ENCODE assay signal across 8 cellular contexts in the genomic region with DNA sequence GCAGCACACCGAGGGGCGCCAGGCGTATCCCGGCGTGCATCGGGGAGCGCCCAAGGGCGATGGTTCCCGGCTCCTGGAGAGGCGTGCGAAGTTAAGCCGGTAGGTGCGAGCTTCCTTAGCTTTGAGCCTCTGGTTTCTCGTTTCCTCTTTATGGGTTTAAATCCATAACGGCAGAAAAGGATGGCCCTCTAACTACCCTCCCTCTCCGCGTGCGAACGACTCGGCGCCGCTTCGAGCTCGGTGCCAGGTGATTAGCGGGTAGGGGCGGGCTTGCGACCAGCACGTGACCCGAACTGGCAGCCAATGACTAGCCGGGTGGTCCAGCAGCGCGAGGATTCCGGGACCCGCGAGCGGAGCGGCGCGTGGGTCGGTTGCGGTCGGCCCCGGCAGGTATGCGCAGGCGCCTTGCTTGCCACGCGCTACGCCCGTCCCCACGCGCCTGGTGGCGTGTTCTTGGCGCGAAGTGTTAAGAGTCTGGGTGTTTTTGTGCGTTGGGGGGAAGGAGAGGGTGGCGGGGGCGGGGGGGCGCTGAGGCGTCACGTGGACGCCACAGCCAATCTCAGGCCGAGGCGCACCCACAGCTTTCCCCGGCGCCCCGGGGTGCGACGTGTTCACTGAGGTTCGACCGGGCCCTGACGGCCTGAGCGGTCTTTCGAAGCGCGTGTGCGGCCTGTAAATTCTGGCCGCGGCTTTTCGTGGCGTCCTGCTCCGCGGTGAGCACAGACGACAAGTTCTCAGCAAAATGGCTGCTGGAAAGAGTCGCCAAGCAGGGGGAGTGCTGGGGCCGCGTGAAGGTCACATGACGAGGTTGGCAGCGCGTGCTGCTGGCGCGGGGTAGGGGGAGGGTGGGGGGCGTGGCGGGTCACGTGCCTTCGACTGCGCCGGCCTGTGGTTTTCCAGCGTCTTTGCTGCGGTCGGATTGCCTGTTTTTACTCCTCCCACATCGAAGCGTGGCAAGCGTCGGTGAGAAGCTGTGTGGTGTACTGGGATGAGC. TPM values are rescaled to one million over a fixed set of nuclear protein-coding genes. Genes with fewer than 3 reads are reported as not detected.
DNase-seq lines count a peak whose midpoint lies in the region; ATAC-seq and TF ChIP-seq lines count a peak whose summit lies in the region.

No MANE protein-coding gene starts in this region.

- H3K36me3 ChIP-seq in MG63 (no peaks in the 10 kb centered on the region), SK-N-MC (ENCODE audit: insufficient read depth, low read length) (no peaks in the 10 kb centered on the region), gastroesophageal sphincter (no peaks in the 10 kb centered on the region), neuronal stem cell (replicated peaks in 1 of 2; ENCODE audit: control insufficient read depth in 2 of 2, insufficient read depth in 2 of 2, low read length in 2 of 2) (no peaks in the 10 kb centered on the region)

- H3K4me2 ChIP-seq in neuronal stem cell (ENCODE audit: insufficient read depth, low read length, poor library complexity, severe bottlenecking), result peak overlapping the region; percentile 61

- TF ChIP-seq POLR2A in gastroesophageal sphincter (IDR thresholded peaks at IDR 0.05), result peak in 1 of 2 donors; percentile 18

- no peak for TF ChIP-seq EP300 in gastroesophageal sphincter (IDR thresholded peaks at IDR 0.05)

- peak overlapping the region; percentile 96 to 98 for H3K27ac Mint-ChIP-seq in stimulated activated naive CD8-positive, alpha-beta T cell treated with anti-CD3 and anti-CD28 coated beads, Interleukin-15, amount 100 ng/mL, for 72 hours

- H3K27me3 ChIP-seq in MG63 (no peaks in the 10 kb centered on the region), gastroesophageal sphincter (no peaks in the 10 kb centered on the region), neuronal stem cell (ENCODE audit: control insufficient read depth in 3 of 3, insufficient read depth in 3 of 3, low read depth in 1 of 3, low read length in 3 of 3) (peaks cover 2 to 15% (median 4%) of the 10 kb centered on the region in 3 experiments)

- H3K27ac ChIP-seq in SK-N-MC, result peak overlapping the region; percentile 86
- peak overlapping the region; percentile 43 to 86 (median 80) for H3K27ac ChIP-seq in gastroesophageal sphincter
- no peak overlapping the region for H3K27ac ChIP-seq in neuronal stem cell (replicated peaks; ENCODE audit: low read length)

- H2BK120ac ChIP-seq in neuronal stem cell (ENCODE audit: low read depth, low read length), result peak overlapping the region; percentile 96

- peak overlapping the region; percentile 89 for H2BK15ac ChIP-seq in neuronal stem cell (ENCODE audit: low read length)

- H3K4me1 Mint-ChIP-seq in stimulated activated naive CD8-positive, alpha-beta T cell treated with anti-CD3 and anti-CD28 coated beads, Interleukin-15, amount 100 ng/mL, for 72 hours, result peaks cover 19% of the 10 kb centered on the region

- H3K9me3 Mint-ChIP-seq in stimulated activated naive CD8-positive, alpha-beta T cell treated with anti-CD3 and anti-CD28 coated beads, Interleukin-15, amount 100 ng/mL, for 72 hours, result peaks cover 0 to 7% of the 10 kb centered on the region in 2 donors

- peak overlapping the region; percentile 89 for H3K14ac ChIP-seq in neuronal stem cell (ENCODE audit: low read length)

- H3K4me3 Mint-ChIP-seq in stimulated activated naive CD8-positive, alpha-beta T cell treated with anti-CD3 and anti-CD28 coated beads, Interleukin-15, amount 100 ng/mL, for 72 hours, result peak overlapping the region; percentile 93 to 97

- peak overlapping the region; percentile 91 for H3K23ac ChIP-seq in neuronal stem cell (ENCODE audit: low read depth, low read length, poor library complexity)

- peak overlapping the region; percentile 92 for H4K8ac ChIP-seq in neuronal stem cell (ENCODE audit: low read depth, low read length)

- WGBS in gastroesophageal sphincter (ENCODE audit: low coverage in 1 of 2), 2 donors, result 0 to 9% methylated on average over 6 to 9 of the region's 104 CpGs
- WGBS in neuronal stem cell (ENCODE audit: extremely low coverage in 2 of 2, insufficient read length in 2 of 2, insufficient replicate concordance in 1 of 2), 2 donors, result no CpG with 5 or more reads among the region's 104 CpGs

- peak overlapping the region; percentile 97 for H3K4ac ChIP-seq in neuronal stem cell (ENCODE audit: low read length)

- H3K79me1 ChIP-seq in neuronal stem cell (ENCODE audit: low read depth, low read length), result no peaks in the 10 kb centered on the region

- H2BK5ac ChIP-seq in neuronal stem cell (ENCODE audit: low read length), result no peak overlapping the region

- H3K4me1 ChIP-seq in gastroesophageal sphincter, result peaks cover 0 to 25% (median 6%) of the 10 kb centered on the region in 3 donors
- peaks cover 2 to 4% of the 10 kb centered on the region in 2 donors for H3K4me1 ChIP-seq in neuronal stem cell (ENCODE audit: control insufficient read depth in 2 of 2, insufficient read depth in 1 of 2, low read depth in 1 of 2, low read length in 2 of 2)

- peak overlapping the region; percentile 79 for H3K9ac ChIP-seq in SK-N-MC (ENCODE audit: insufficient read length)
- H3K9ac ChIP-seq in neuronal stem cell (ENCODE audit: low read depth, low read length, poor library complexity), result peak overlapping the region; percentile 21

- peak overlapping the region; percentile 53 for H4K91ac ChIP-seq in neuronal stem cell (ENCODE audit: low read depth, low read length, poor library complexity)

- no peaks in the 10 kb centered on the region for H3K27me3 Mint-ChIP-seq in stimulated activated naive CD8-positive, alpha-beta T cell treated with anti-CD3 and anti-CD28 coated beads, Interleukin-15, amount 100 ng/mL, for 72 hours

- H3K4me3 ChIP-seq in GM08714 (ENCODE audit: low read length) (peak overlapping the region; percentile 48; the same call in 1 of the 2 replicates), MG63 (peak overlapping the region; percentile 65), SK-N-MC (peak overlapping the region; percentile 86), gastroesophageal sphincter (peak overlapping the region; percentile 56 to 67), neuronal stem cell (ENCODE audit: low read length in 2 of 2) (peak overlapping the region; percentile 57 to 74)

- no peak overlapping the region for H2BK12ac ChIP-seq in neuronal stem cell (ENCODE audit: low read length)

- H3K18ac ChIP-seq in neuronal stem cell (ENCODE audit: low read length), result peak overlapping the region; percentile 98

- TF ChIP-seq CTCF in gastroesophageal sphincter (IDR thresholded peaks at IDR 0.05), result no peak

- peak; percentile 90 for ATAC-seq in gastroesophageal sphincter
- ATAC-seq in stimulated activated naive CD8-positive, alpha-beta T cell treated with anti-CD3 and anti-CD28 coated beads, Interleukin-15, amount 100 ng/mL, for 72 hours, result peak; percentile 96
- no peak for ATAC-seq in HG02852 (IDR thresholded peaks at IDR 0.05; ENCODE audit: unreplicated experiment)

- peak overlapping the region; percentile 94 for H2AFZ ChIP-seq in neuronal stem cell (ENCODE audit: low read length)

- DNase-seq in MG63 (peak; percentile 89), SK-N-MC (ENCODE audit: low read depth, low spot score) (peak; percentile 40), neuronal stem cell (ENCODE audit: low spot score) (peak; percentile 40)
- peak; percentile 84 for DNase-seq in activated naive CD4-positive, alpha-beta T cell treated with anti-CD3 and anti-CD28 coated beads, Interleukin-2, amount 50 U/mL, for 16 hours
- peak; percentile 84 to 90 for DNase-seq in stimulated activated naive CD8-positive, alpha-beta T cell treated with anti-CD3 and anti-CD28 coated beads, Interleukin-15, amount 100 ng/mL, for 72 hours

- H3K9me3 ChIP-seq in MG63, result no peaks in the 10 kb centered on the region
- no peaks in the 10 kb centered on the region for H3K9me3 ChIP-seq in SK-N-MC (ENCODE audit: low read depth, low read length)
- H3K9me3 ChIP-seq in gastroesophageal sphincter, result peaks cover 0 to 5% (median 0%) of the 10 kb centered on the region in 3 donors
- H3K9me3 ChIP-seq in neuronal stem cell (replicated peaks in 1 of 2; ENCODE audit: control insufficient read depth in 2 of 2, insufficient read depth in 1 of 2, low read depth in 1 of 2, low read length in 2 of 2), result peaks cover 6 to 11% of the 10 kb centered on the region in 2 donors

- H2AK5ac ChIP-seq in neuronal stem cell (ENCODE audit: low read depth, low read length), result peak overlapping the region; percentile 81

RNA-seq across cellular contexts. Expression of gene MGA, which starts 38.7 kb away (rescaled TPM):
- 10.4 and 12.8 TPM in 2 replicates for total RNA-seq in MG63 (2014; rRNA removed; shearing (Covaris generic); ENCODE audit: low replicate concordance)
- 10 to 100 TPM; 29.4 to 59.2 (median 44.9) TPM for total RNA-seq in gastroesophageal sphincter
- 9.4 TPM for polyA plus RNA-seq in neuronal stem cell (2013, experiment 1 of 2)
- 9.0 TPM for polyA plus RNA-seq in neuronal stem cell (2013, experiment 2 of 2)
